Comparison of ENCODE assay signal across 8 cellular contexts in the genomic region with DNA sequence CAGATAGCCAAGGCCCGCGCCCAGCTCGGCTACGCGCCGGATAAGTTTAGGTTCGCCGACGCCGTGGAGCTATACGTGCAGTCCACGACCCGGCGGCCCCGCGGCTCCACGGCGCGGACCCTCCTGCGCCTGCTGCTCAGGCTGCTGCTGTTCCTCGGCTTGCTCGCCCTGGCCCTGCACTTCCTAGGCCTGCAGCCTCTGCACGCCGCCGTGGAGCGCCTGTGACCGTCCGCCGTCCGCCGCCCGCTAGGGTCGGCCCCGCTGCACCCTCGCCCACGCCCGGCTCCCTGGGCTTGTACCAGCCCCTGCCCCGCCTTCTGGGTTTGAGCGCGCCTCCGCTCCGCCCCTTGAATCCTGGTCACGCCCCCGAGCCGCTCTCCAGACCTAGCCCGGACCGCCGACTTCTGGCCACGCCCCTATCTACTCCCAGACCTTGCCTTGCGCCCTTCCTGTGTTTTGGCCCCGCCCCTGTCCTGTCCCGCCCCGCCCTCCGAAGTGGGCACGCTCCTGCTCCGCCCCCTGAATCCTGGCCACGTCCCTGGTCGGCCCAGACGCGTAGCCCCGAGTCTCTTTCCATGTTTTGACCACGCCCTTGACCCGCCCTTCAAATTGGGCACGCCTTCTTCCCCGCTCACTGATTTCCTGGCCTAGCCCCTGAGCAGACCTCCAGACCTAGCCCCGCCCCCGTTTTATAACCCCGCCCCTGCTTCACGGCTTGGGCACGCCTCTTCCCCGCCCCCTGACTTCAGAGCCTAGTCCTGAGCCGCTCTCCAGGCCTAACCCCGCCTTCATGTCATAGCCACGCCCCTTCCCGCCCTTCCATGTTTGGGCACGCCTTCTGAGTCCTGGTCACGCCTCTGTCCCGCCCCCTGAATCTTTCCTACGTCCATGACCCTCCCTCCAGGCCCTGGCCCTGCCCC. TPM values are rescaled to one million over a fixed set of nuclear protein-coding genes. Genes with fewer than 3 reads are reported as not detected.
DNase-seq lines count a peak whose midpoint lies in the region; ATAC-seq and TF ChIP-seq lines count a peak whose summit lies in the region.

No MANE protein-coding gene starts in this region.

- H3K36me3 Mint-ChIP-seq in activated CD4-positive, alpha-beta T cell treated with anti-CD3 and anti-CD28 coated beads, Interleukin-2, amount 10 ng/mL, durations not matched to agents 24 days and 14 days (ENCODE audit: low read depth): peaks cover 11% of the 10 kb centered on the region

- peak overlapping the region; percentile 85 for H3K4me3 ChIP-seq in coronary artery

- peaks cover 13% of the 10 kb centered on the region for H3K9me3 Mint-ChIP-seq in activated CD4-positive, alpha-beta T cell treated with anti-CD3 and anti-CD28 coated beads, Interleukin-2, amount 10 ng/mL, durations not matched to agents 24 days and 14 days

- intact Hi-C loops in activated CD4-positive, alpha-beta T cell treated with anti-CD3 and anti-CD28 coated beads, Interleukin-2, amount 10 ng/mL, durations not matched to agents 24 days and 14 days (cut with micrococcal nuclease): loop anchor here (1.0 to 2.0 kb wide), 5 partner anchors 16 to 1450 kb away; partner anchors contain the start of genes EEF2K, METTL9, POLR3E and THUMPD1

- TF ChIP-seq CTCF in coronary artery (IDR thresholded peaks at IDR 0.05): no peak

- DNase-seq in C1 segment of cervical spinal cord (lab: John Stamatoyannopoulos, UW): peak; percentile 98 to 100 (median 100)
- peak; percentile 95 to 100 for DNase-seq in NCI-H526 (lab: John Stamatoyannopoulos, UW)
- DNase-seq in activated CD4-positive, alpha-beta T cell treated with anti-CD3 and anti-CD28 coated beads, Interleukin-2, amount 10 ng/mL, durations not matched to agents 24 days and 14 days: peak; percentile 100
- peak; percentile 100 for DNase-seq in coronary artery (ENCODE audit: low spot score)
- peak; percentile 100 for DNase-seq in left lobe of liver (ENCODE audit: low spot score)
- peak; percentile 99 for DNase-seq in stimulated activated CD4-positive, alpha-beta T cell treated with anti-CD3 and anti-CD28 coated beads, Interleukin-2, amount 100 ng/mL, for 24 hours

- peak overlapping the region; percentile 86 to 95 for H3K27ac ChIP-seq in coronary artery

- peak; percentile 51 for ATAC-seq in GM19328 (IDR thresholded peaks at IDR 0.05; ENCODE audit: unreplicated experiment)
- ATAC-seq in HG03469 (IDR thresholded peaks at IDR 0.05; ENCODE audit: unreplicated experiment): peak; percentile 35
- peak; percentile 68 for ATAC-seq in left lobe of liver

- peaks cover under 1% of the 10 kb centered on the region for H3K27me3 Mint-ChIP-seq in activated CD4-positive, alpha-beta T cell treated with anti-CD3 and anti-CD28 coated beads, Interleukin-2, amount 10 ng/mL, durations not matched to agents 24 days and 14 days

- peaks cover 53% of the 10 kb centered on the region for H3K4me1 Mint-ChIP-seq in activated CD4-positive, alpha-beta T cell treated with anti-CD3 and anti-CD28 coated beads, Interleukin-2, amount 10 ng/mL, durations not matched to agents 24 days and 14 days

- H3K4me3 Mint-ChIP-seq in activated CD4-positive, alpha-beta T cell treated with anti-CD3 and anti-CD28 coated beads, Interleukin-2, amount 10 ng/mL, durations not matched to agents 24 days and 14 days: peak overlapping the region; percentile 91

- peak overlapping the region; percentile 99 for H3K27ac Mint-ChIP-seq in activated CD4-positive, alpha-beta T cell treated with anti-CD3 and anti-CD28 coated beads, Interleukin-2, amount 10 ng/mL, durations not matched to agents 24 days and 14 days

RNA-seq across cellular contexts. Expression of gene EEF2K, which starts 15.6 kb away (rescaled TPM):
- total RNA-seq in activated CD4-positive, alpha-beta T cell treated with anti-CD3 and anti-CD28 coated beads, Interleukin-2, amount 10 ng/mL, durations not matched to agents 24 days and 14 days: 30.5 and 33.9 TPM in 2 replicates
- total RNA-seq in left lobe of liver: 17.7 TPM

RNA-seq across cellular contexts. Expression of gene SDR42E2, which starts 28.1 kb away (rescaled TPM):
- total RNA-seq in activated CD4-positive, alpha-beta T cell treated with anti-CD3 and anti-CD28 coated beads, Interleukin-2, amount 10 ng/mL, durations not matched to agents 24 days and 14 days: 0.07 TPM in 1 of 2 replicates, not detected in the other
- total RNA-seq in left lobe of liver: not detected

Comparison
In these comparisons a context has a peak if more than half of its experiments do, and no peak if none do; other contexts are left out.
1. Peak in every context shown above with its lines: DNase-seq, ATAC-seq, H3K4me3 ChIP-seq and H3K27ac ChIP-seq.